8 cellular contexts compared by ENCODE assay signal in the genomic region with DNA sequence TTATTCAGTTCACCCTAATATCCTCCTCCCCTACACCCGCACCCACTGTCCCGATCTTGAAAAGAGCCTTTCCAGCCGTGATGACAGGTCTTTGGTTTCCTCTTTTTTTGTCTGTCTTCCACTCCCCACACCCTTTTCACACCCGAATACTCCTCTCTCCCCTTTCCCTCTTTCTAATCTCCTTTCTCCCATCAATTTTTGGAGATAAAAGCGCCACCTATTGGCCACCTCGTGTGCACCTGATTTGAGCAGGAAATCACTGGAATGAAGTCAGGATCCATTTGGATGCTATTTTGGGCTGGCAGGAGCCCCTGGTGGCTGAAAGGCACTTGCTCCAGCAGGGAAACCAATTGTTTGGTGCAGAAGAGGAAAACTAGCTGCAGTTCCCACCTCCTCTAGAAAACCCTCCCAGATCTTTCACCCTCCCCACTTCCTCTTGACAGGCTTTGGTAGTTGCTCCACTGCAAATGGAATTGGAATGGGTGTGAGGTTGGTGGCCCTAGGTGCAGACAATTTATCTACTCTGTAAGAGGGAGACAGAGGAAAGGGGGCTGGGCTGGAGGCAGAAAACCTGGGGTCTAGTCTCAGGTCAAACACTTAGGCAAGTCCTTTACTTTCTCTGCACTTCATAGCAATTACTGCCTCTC. TPM values are rescaled to one million over a fixed set of nuclear protein-coding genes. Genes with fewer than 3 reads are reported as not detected.
DNase-seq lines count a peak whose midpoint lies in the region; ATAC-seq and TF ChIP-seq lines count a peak whose summit lies in the region.

No MANE protein-coding gene starts in this region.

- peaks cover 2% of the 10 kb centered on the region for H3K4me1 Mint-ChIP-seq in glutamatergic neuron (ENCODE audit: low read depth, unreplicated experiment)

- TF ChIP-seq POLR2A in thyroid gland (IDR thresholded peaks at IDR 0.05), result no peak

- TF ChIP-seq CTCF in glutamatergic neuron (IDR thresholded peaks at IDR 0.05; ENCODE audit: partially characterized antibody, unreplicated experiment), result peak; percentile 86
- peak in 5 of 6 experiments; percentile 12 to 65 (median 40) for TF ChIP-seq CTCF in thyroid gland (IDR thresholded peaks at IDR 0.05)

- H3K27me3 ChIP-seq in thyroid gland, result peaks cover 8% of the 10 kb centered on the region

- no peak for ATAC-seq in GM18517 (IDR thresholded peaks at IDR 0.05; ENCODE audit: unreplicated experiment)
- no peak for ATAC-seq in HG02938 (IDR thresholded peaks at IDR 0.05; ENCODE audit: unreplicated experiment)

- no peak overlapping the region for H3K4me3 Mint-ChIP-seq in glutamatergic neuron (ENCODE audit: unreplicated experiment)

- H3K9me3 ChIP-seq in SK-N-MC (ENCODE audit: low read depth, low read length) (no peaks in the 10 kb centered on the region), thyroid gland (no peaks in the 10 kb centered on the region)

- no peak overlapping the region for H3K9ac ChIP-seq in SK-N-MC (ENCODE audit: insufficient read length)

- H3K36me3 Mint-ChIP-seq in glutamatergic neuron (ENCODE audit: unreplicated experiment), result no peaks in the 10 kb centered on the region

- WGBS in thyroid gland, 2 donors, result 1 to 4% methylated on average over 6 of the region's 6 CpGs

- no peaks in the 10 kb centered on the region for H3K36me3 ChIP-seq in SK-N-MC (ENCODE audit: insufficient read depth, low read length)
- no peaks in the 10 kb centered on the region for H3K36me3 ChIP-seq in thyroid gland

- DNase-seq in Daoy (ENCODE audit: low read depth), result peak; percentile 57
- DNase-seq in LoVo (ENCODE audit: low spot score), result peak; percentile 31
- peak; percentile 56 for DNase-seq in SK-N-MC (ENCODE audit: low read depth, low spot score)
- peak; percentile 58 for DNase-seq in glutamatergic neuron
- peak in 1 of 2 donors; percentile 27 for DNase-seq in thyroid gland
- no peak for DNase-seq in activated CD4-positive, CD25-positive, alpha-beta regulatory T cell treated with anti-CD3 and anti-CD28 coated beads, Interleukin-2, amount 50 U/mL, for 72 hours

- H3K27ac ChIP-seq in SK-N-MC (no peak overlapping the region), thyroid gland (no peak overlapping the region)

- H3K27me3 Mint-ChIP-seq in glutamatergic neuron (ENCODE audit: unreplicated experiment), result peaks cover 8% of the 10 kb centered on the region

- H3K4me3 ChIP-seq in SK-N-MC (no peak overlapping the region), thyroid gland (replicated peaks in 1 of 3) (no peak overlapping the region)

- intact Hi-C loops in thyroid gland (cut with DNase I), result no loop called here

- no peak overlapping the region for H3K27ac Mint-ChIP-seq in glutamatergic neuron (ENCODE audit: unreplicated experiment)

- H3K9me3 Mint-ChIP-seq in glutamatergic neuron (ENCODE audit: unreplicated experiment), result no peaks in the 10 kb centered on the region

- no peaks in the 10 kb centered on the region for H3K4me1 ChIP-seq in thyroid gland

RNA-seq across cellular contexts. Expression of a gene that starts 8.4 kb away (rescaled TPM):
- not detected in 2 replicates for total RNA-seq in Daoy (2014; rRNA removed; shearing (Covaris generic))
- total RNA-seq in glutamatergic neuron (ENCODE audit: unreplicated experiment), result not detected
- not detected for total RNA-seq in thyroid gland

RNA-seq across cellular contexts. Expression of a gene that starts 13.4 kb away (rescaled TPM):
- total RNA-seq in Daoy (2014; rRNA removed; shearing (Covaris generic)), result 0.57 and 2.4 TPM in 2 replicates
- not detected for total RNA-seq in glutamatergic neuron (ENCODE audit: unreplicated experiment)
- under 1 TPM in 2 of 4 donors, not detected in 2; 0.11 to 0.54 TPM for total RNA-seq in thyroid gland
